Comparison of ENCODE assay signal across 33 cellular contexts in genomic region chr10:50861370-50861769, GRCh38. TPM values are rescaled to one million over a fixed set of nuclear protein-coding genes. Genes with fewer than 3 reads are reported as not detected.
"Had no signal": no experiment of that assay in that cellular context is flagged by ENCODE, and none has a peak within 500 bp of the region (broad histone marks: within the 10 kb centered on the region; RNA-seq: fewer than 3 reads in every experiment).

No MANE protein-coding gene starts in this region.

- H3K4me1 ChIP-seq: ascending aorta had no signal

- DNase-seq: activated CD4-positive, alpha-beta memory T cell treated with anti-CD3 and anti-CD28 coated beads, Interleukin-2, amount 10 ng/mL, durations not matched to agents 7 days and 5 days; activated CD4-positive, alpha-beta T cell treated with anti-CD3 and anti-CD28 coated beads for 1 hour; activated CD4-positive, alpha-beta T cell treated with anti-CD3 and anti-CD28 coated beads for 36 hours; activated CD4-positive, alpha-beta T cell treated with anti-CD3 and anti-CD28 coated beads for 48 hours; activated CD4-positive, alpha-beta T cell treated with anti-CD3 and anti-CD28 coated beads, Interleukin-2, amount 10 ng/mL, durations not matched to agents 7 days and 5 days; activated CD4-positive, alpha-beta T cell treated with anti-CD3 and anti-CD28 coated beads, Interleukin-2, amount 50 U/mL, for 48 hours; activated CD4-positive, CD25-positive, alpha-beta regulatory T cell; activated CD8-positive, alpha-beta memory T cell treated with anti-CD3 and anti-CD28 coated beads for 24 hours; activated CD8-positive, alpha-beta memory T cell treated with anti-CD3 and anti-CD28 coated beads, Interleukin-2, amount 10 ng/mL, durations not matched to agents 7 days and 5 days; activated CD8-positive, alpha-beta memory T cell treated with anti-CD3 and anti-CD28 coated beads, Interleukin-2, amount 50 U/mL, for 48 hours; activated CD8-positive, alpha-beta T cell treated with anti-CD3 and anti-CD28 coated beads, Interleukin-2, amount 10 ng/mL, durations not matched to agents 7 days and 5 days; activated effector memory CD4-positive, alpha-beta T cell treated with Interleukin-2 at 50 U/mL for 16 hours; activated gamma-delta T cell; activated naive CD4-positive, alpha-beta T cell treated with anti-CD3 and anti-CD28 coated beads, Interleukin-2, amount 10 ng/mL, durations not matched to agents 7 days and 5 days; activated naive CD4-positive, alpha-beta T cell treated with Interleukin-2 at 50 U/mL for 16 hours; activated naive CD8-positive, alpha-beta T cell treated with anti-CD3 and anti-CD28 coated beads, Interleukin-2, amount 10 ng/mL, durations not matched to agents 7 days and 5 days; activated naive CD8-positive, alpha-beta T cell treated with anti-CD3 and anti-CD28 coated beads, Interleukin-2, amount 50 U/mL, for 24 hours; activated T-cell treated with anti-CD3 and anti-CD28 coated beads, Interleukin-2, amount 50 U/mL, for 24 hours; activated T-cell treated with anti-CD3 and anti-CD28 coated beads, Interleukin-2, amount 50 U/mL, for 48 hours; amygdala; anterior cingulate cortex; caudate nucleus; cerebellar nuclear complex; T-helper 1 cell; T-helper 2 cell; T-helper 9 cell; WERI-Rb-1 had no signal

- H3K4me3 ChIP-seq: ascending aorta, cardiac muscle cell had no signal

- H3K27me3 ChIP-seq: ascending aorta, cardiac muscle cell had no signal

- ATAC-seq: activated CD4-positive, alpha-beta T cell treated with anti-CD3 and anti-CD28 coated beads for 36 hours; activated CD4-positive, CD25-positive, alpha-beta regulatory T cell treated with anti-CD3 and anti-CD28 coated beads, Interleukin-2, amount 50 U/mL, for 24 hours; activated CD8-positive, alpha-beta memory T cell treated with anti-CD3 and anti-CD28 coated beads, Interleukin-2, amount 10 ng/mL, durations not matched to agents 7 days and 5 days; activated CD8-positive, alpha-beta T cell treated with anti-CD3 and anti-CD28 coated beads, Interleukin-2, amount 10 ng/mL, durations not matched to agents 7 days and 5 days; activated naive CD8-positive, alpha-beta T cell treated with anti-CD3 and anti-CD28 coated beads, Interleukin-2, amount 50 U/mL, for 24 hours; WTC11 had no signal

- FAIRE-seq: bronchial epithelial cell had no signal

- H3K27ac ChIP-seq: ascending aorta, cardiac muscle cell, WERI-Rb-1 had no signal

- H3K9me3 ChIP-seq: ascending aorta had no signal

- H3K36me3 ChIP-seq: ascending aorta, cardiac muscle cell, WERI-Rb-1 had no signal

RNA-seq across cellular contexts. Expression of gene A1CF, which starts 24.1 kb away (rescaled TPM):
- total RNA-seq: activated CD4-positive, alpha-beta memory T cell treated with anti-CD3 and anti-CD28 coated beads, Interleukin-2, amount 10 ng/mL, durations not matched to agents 7 days and 5 days; activated CD4-positive, alpha-beta T cell treated with anti-CD3 and anti-CD28 coated beads for 36 hours; activated CD4-positive, alpha-beta T cell treated with anti-CD3 and anti-CD28 coated beads, Interleukin-2, amount 10 ng/mL, durations not matched to agents 7 days and 5 days; activated CD8-positive, alpha-beta memory T cell treated with anti-CD3 and anti-CD28 coated beads, Interleukin-2, amount 10 ng/mL, durations not matched to agents 7 days and 5 days; activated CD8-positive, alpha-beta T cell treated with anti-CD3 and anti-CD28 coated beads, Interleukin-2, amount 10 ng/mL, durations not matched to agents 7 days and 5 days; activated naive CD8-positive, alpha-beta T cell treated with anti-CD3 and anti-CD28 coated beads, Interleukin-2, amount 10 ng/mL, durations not matched to agents 7 days and 5 days; activated T-helper 2 cell treated with anti-CD3 and anti-CD28 coated beads, Interferon-gamma antibody, Interleukin-2, Interleukin-4, amounts not matched to agents 10 μg/mL and 5 μg/mL and 100 μg/mL, durations not matched to agents 14 hours and 24 hours and 36 hours; ascending aorta; bronchial epithelial cell; cardiac muscle cell had no signal
